ENCODE assay signal across 7 cellular contexts in genomic region chr1:27137544-27138075, GRCh38. TPM values are rescaled to one million over a fixed set of nuclear protein-coding genes. Genes with fewer than 3 reads are reported as not detected.
A peak's percentile ranks its signal among the peaks of the same experiment; 100 is the strongest.
DNase-seq lines count a peak whose midpoint lies in the region; ATAC-seq and TF ChIP-seq lines count a peak whose summit lies in the region.

No MANE protein-coding gene starts in this region.

- no peak for ATAC-seq in HG02610 (IDR thresholded peaks at IDR 0.05; ENCODE audit: unreplicated experiment)

- no peaks in the 10 kb centered on the region for H3K9me3 Mint-ChIP-seq in activated T-helper 1 cell treated with anti-CD3 and anti-CD28 coated beads, Interleukin-12 subunit alpha, Interleukin-12 subunit beta, Interleukin-2, Interleukin-4 antibody, amounts not matched to agents 30 ng/mL and 10 ng/mL and 1 ng/mL, durations not matched to agents 14 hours and 24 hours and 36 hours
- no peaks in the 10 kb centered on the region for H3K9me3 Mint-ChIP-seq in endodermal cell

- H3K27ac Mint-ChIP-seq in activated T-helper 1 cell treated with anti-CD3 and anti-CD28 coated beads, Interleukin-12 subunit alpha, Interleukin-12 subunit beta, Interleukin-2, Interleukin-4 antibody, amounts not matched to agents 30 ng/mL and 10 ng/mL and 1 ng/mL, durations not matched to agents 14 hours and 24 hours and 36 hours: peak overlapping the region; percentile 99
- H3K27ac Mint-ChIP-seq in endodermal cell: no peak overlapping the region

- DNase-seq in activated T-helper 1 cell treated with anti-CD3 and anti-CD28 coated beads, Interleukin-12 subunit alpha, Interleukin-12 subunit beta, Interleukin-2, Interleukin-4 antibody, amounts not matched to agents 30 ng/mL and 10 ng/mL and 1 ng/mL, durations not matched to agents 14 hours and 24 hours and 36 hours (ENCODE audit: low spot score): no peak
- peak; percentile 79 for DNase-seq in hepatocyte (ENCODE audit: low spot score)
- peak; percentile 88 for DNase-seq in spleen
- DNase-seq in endodermal cell: no peak
- DNase-seq in DMS114 treated with DMSO at 0.1 percent for 48 hours (lab: John Stamatoyannopoulos, UW; ENCODE audit: unreplicated experiment): no peak

- intact Hi-C loops in activated T-helper 1 cell treated with anti-CD3 and anti-CD28 coated beads, Interleukin-12 subunit alpha, Interleukin-12 subunit beta, Interleukin-2, Interleukin-4 antibody, amounts not matched to agents 30 ng/mL and 10 ng/mL and 1 ng/mL, durations not matched to agents 14 hours and 24 hours and 36 hours (cut with micrococcal nuclease): loop anchor here (1.0 to 5.0 kb wide), 4 partner anchors 18 to 140 kb away; partner anchors contain the start of genes SLC9A1 and WDTC1
- intact Hi-C loops in spleen (cut with DNase I; ENCODE audit: low total_unique reads): no loop called here

- H3K9me3 ChIP-seq in hepatocyte (ENCODE audit: low read depth) (no peaks in the 10 kb centered on the region), spleen (no peaks in the 10 kb centered on the region), endodermal cell (ENCODE audit: control insufficient read depth, low read length) (no peaks in the 10 kb centered on the region)

- no peak for TF ChIP-seq POLR2A in spleen (IDR thresholded peaks at IDR 0.05)

- H3K36me3 ChIP-seq in KMS-11 (ENCODE audit: insufficient read depth) (no peaks in the 10 kb centered on the region), hepatocyte (replicated peaks; ENCODE audit: insufficient read depth, low read depth) (no peaks in the 10 kb centered on the region), spleen (peaks cover 0 to 11% (median 0%) of the 10 kb centered on the region in 6 donors), endodermal cell (ENCODE audit: control insufficient read depth, insufficient read depth, low read length) (no peaks in the 10 kb centered on the region)

- no peaks in the 10 kb centered on the region for H4K20me1 ChIP-seq in KMS-11 (ENCODE audit: insufficient read depth)
- peaks cover 6% of the 10 kb centered on the region for H4K20me1 ChIP-seq in hepatocyte (ENCODE audit: insufficient read depth, poor library complexity, severe bottlenecking)

- H2AFZ ChIP-seq in KMS-11 (ENCODE audit: low read depth): peak overlapping the region; percentile 38; the same call in 1 of the 2 replicates
- no peak overlapping the region for H2AFZ ChIP-seq in hepatocyte

- 54% methylated on average over 11 of the region's 11 CpGs for WGBS in hepatocyte (ENCODE audit: low lambda C conversion rate, missing lambda C conversion rate)
- 58 to 77% (median 74%) methylated on average over 7 to 11 of the region's 11 CpGs for WGBS in spleen, 5 donors
- WGBS in endodermal cell (ENCODE audit: insufficient coverage in 1 of 2, insufficient read length in 1 of 2), 2 experiments: 89 to 91% methylated on average over 9 to 11 of the region's 11 CpGs

- TF ChIP-seq CTCF in KMS-11 (conservative IDR thresholded peaks at IDR 0.05; ENCODE audit: low read depth, low read length): no peak
- no peak for TF ChIP-seq CTCF in hepatocyte (IDR thresholded peaks at IDR 0.05; ENCODE audit: poor library complexity)
- TF ChIP-seq CTCF in spleen (IDR thresholded peaks at IDR 0.05 in 8 of 11, conservative IDR thresholded peaks at IDR 0.05 in 3 of 11): no peak
- no peak for TF ChIP-seq CTCF in endodermal cell (conservative IDR thresholded peaks at IDR 0.05)

- H3K36me3 Mint-ChIP-seq in activated T-helper 1 cell treated with anti-CD3 and anti-CD28 coated beads, Interleukin-12 subunit alpha, Interleukin-12 subunit beta, Interleukin-2, Interleukin-4 antibody, amounts not matched to agents 30 ng/mL and 10 ng/mL and 1 ng/mL, durations not matched to agents 14 hours and 24 hours and 36 hours (ENCODE audit: low read depth): peaks cover 5% of the 10 kb centered on the region
- no peaks in the 10 kb centered on the region for H3K36me3 Mint-ChIP-seq in endodermal cell (ENCODE audit: low read depth)

- no peak overlapping the region for H3K4me3 ChIP-seq in KMS-11 (IDR thresholded peaks at IDR 0.05; ENCODE audit: insufficient read depth, low read depth, low read length)
- no peak overlapping the region for H3K4me3 ChIP-seq in hepatocyte
- H3K4me3 ChIP-seq in spleen: peak overlapping the region in 1 of 8 donors; percentile 64
- no peak overlapping the region for H3K4me3 ChIP-seq in endodermal cell (ENCODE audit: low read length)

- peaks cover 58% of the 10 kb centered on the region for H3K4me1 Mint-ChIP-seq in activated T-helper 1 cell treated with anti-CD3 and anti-CD28 coated beads, Interleukin-12 subunit alpha, Interleukin-12 subunit beta, Interleukin-2, Interleukin-4 antibody, amounts not matched to agents 30 ng/mL and 10 ng/mL and 1 ng/mL, durations not matched to agents 14 hours and 24 hours and 36 hours (ENCODE audit: low read depth)
- peaks cover 23% of the 10 kb centered on the region for H3K4me1 Mint-ChIP-seq in endodermal cell

- H3K79me2 ChIP-seq in KMS-11 (ENCODE audit: insufficient read depth, low read depth) (no peaks in the 10 kb centered on the region), hepatocyte (peaks cover 67% of the 10 kb centered on the region)

- H3K9ac ChIP-seq in KMS-11 (peak overlapping the region; percentile 25; the same call in 1 of the 2 replicates), endodermal cell (ENCODE audit: extremely low read depth, low read length, poor library complexity, severe bottlenecking) (no peak overlapping the region)

- no peaks in the 10 kb centered on the region for H3K9me2 ChIP-seq in hepatocyte (replicated peaks; ENCODE audit: insufficient read depth)

- H3K4me1 ChIP-seq in KMS-11 (ENCODE audit: low read depth, poor library complexity, severe bottlenecking) (peaks cover 45% of the 10 kb centered on the region), hepatocyte (ENCODE audit: insufficient read depth) (peaks cover 31% of the 10 kb centered on the region), spleen (peaks cover 31 to 100% (median 73%) of the 10 kb centered on the region in 6 donors), endodermal cell (ENCODE audit: control insufficient read depth, insufficient read depth, low read length) (no peaks in the 10 kb centered on the region)

- H3K27me3 Mint-ChIP-seq in activated T-helper 1 cell treated with anti-CD3 and anti-CD28 coated beads, Interleukin-12 subunit alpha, Interleukin-12 subunit beta, Interleukin-2, Interleukin-4 antibody, amounts not matched to agents 30 ng/mL and 10 ng/mL and 1 ng/mL, durations not matched to agents 14 hours and 24 hours and 36 hours (ENCODE audit: insufficient read depth): no peaks in the 10 kb centered on the region
- no peaks in the 10 kb centered on the region for H3K27me3 Mint-ChIP-seq in endodermal cell (ENCODE audit: insufficient read depth)

- H3K27me3 ChIP-seq in KMS-11 (ENCODE audit: insufficient read depth, low read depth) (no peaks in the 10 kb centered on the region), hepatocyte (no peaks in the 10 kb centered on the region), spleen (replicated peaks in 1 of 7) (no peaks in the 10 kb centered on the region), endodermal cell (ENCODE audit: control insufficient read depth, insufficient read depth, low read length, poor library complexity, severe bottlenecking) (no peaks in the 10 kb centered on the region)

- H3K4me2 ChIP-seq in KMS-11 (peak overlapping the region; percentile 94), hepatocyte (peak overlapping the region; percentile 20)

- H3K4me3 Mint-ChIP-seq in activated T-helper 1 cell treated with anti-CD3 and anti-CD28 coated beads, Interleukin-12 subunit alpha, Interleukin-12 subunit beta, Interleukin-2, Interleukin-4 antibody, amounts not matched to agents 30 ng/mL and 10 ng/mL and 1 ng/mL, durations not matched to agents 14 hours and 24 hours and 36 hours: peak overlapping the region; percentile 84
- no peak overlapping the region for H3K4me3 Mint-ChIP-seq in endodermal cell

- H3K27ac ChIP-seq in KMS-11: peak overlapping the region; percentile 57; the same call in 1 of the 2 replicates
- H3K27ac ChIP-seq in hepatocyte: peak overlapping the region; percentile 71
- peak overlapping the region; percentile 72 to 98 (median 90) for H3K27ac ChIP-seq in spleen
- no peak overlapping the region for H3K27ac ChIP-seq in endodermal cell (ENCODE audit: low read depth, low read length)

RNA-seq across cellular contexts. Expression of gene SLC9A1, which starts 17.3 kb away (rescaled TPM):
- total RNA-seq in activated T-helper 1 cell treated with anti-CD3 and anti-CD28 coated beads, Interleukin-12 subunit alpha, Interleukin-12 subunit beta, Interleukin-2, Interleukin-4 antibody, amounts not matched to agents 30 ng/mL and 10 ng/mL and 1 ng/mL, durations not matched to agents 14 hours and 24 hours and 36 hours: 27.9 and 28.8 TPM in 2 replicates
- total RNA-seq in hepatocyte (9.7 and 13.3 TPM in 2 replicates), spleen (10 to 100 TPM; 21.2 to 40.4 (median 35.0) TPM), endodermal cell (10 to 100 TPM; 25.9 to 34.7 TPM)
- polyA plus RNA-seq in hepatocyte (29.8 and 31.3 TPM in 2 replicates), spleen (10 to 100 TPM in 1 of 3 donors, 1 to 10 TPM in 2; 6.0 to 14.8 (median 7.7) TPM)
- 17.5 TPM for polyA plus RNA-seq in endodermal cell (2013, experiment 1 of 2)
- polyA plus RNA-seq in endodermal cell (2013, experiment 2 of 2): 18.6 TPM

Comparison
In these comparisons a context has a peak if more than half of its experiments do, and no peak if none do; other contexts are left out.
1. DNase-seq: peak in hepatocyte (single experiment) and spleen (single experiment); none in activated T-helper 1 cell treated with anti-CD3 and anti-CD28 coated beads, Interleukin-12 subunit alpha, Interleukin-12 subunit beta, Interleukin-2, Interleukin-4 antibody, amounts not matched to agents 30 ng/mL and 10 ng/mL and 1 ng/mL, durations not matched to agents 14 hours and 24 hours and 36 hours (single experiment), endodermal cell (single experiment) and DMS114 treated with DMSO at 0.1 percent for 48 hours (single experiment).